ENCODE assay signal across 32 cellular contexts in the genomic region with DNA sequence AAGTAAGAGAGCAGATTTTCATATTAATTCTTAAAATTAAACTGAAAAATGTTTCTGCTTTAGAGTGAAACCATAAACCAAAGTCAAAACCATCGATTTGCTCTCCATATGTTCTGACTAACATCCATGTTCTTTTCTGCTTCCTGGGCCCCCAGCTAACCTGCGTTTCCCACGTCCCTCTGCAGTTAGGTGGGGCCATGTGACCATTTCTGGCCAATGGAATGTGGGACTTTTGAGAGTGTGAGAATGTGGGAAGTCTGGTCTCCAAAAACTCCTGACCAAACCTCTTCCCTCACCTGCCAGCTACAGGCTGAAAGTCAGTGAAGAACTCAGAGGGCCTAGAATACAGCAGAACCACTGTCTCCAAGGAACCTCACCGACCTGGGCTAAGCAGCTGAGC.
"Had no signal": no experiment of that assay in that cellular context is flagged by ENCODE, and none has a peak within 500 bp of the region (broad histone marks: within the 10 kb centered on the region; RNA-seq: fewer than 3 reads in every experiment).

No MANE protein-coding gene starts in this region.

- ATAC-seq: body of pancreas; esophagus mucosa; left lobe of liver; lower lobe of right lung; natural killer cell treated with Interleukin-12 subunit alpha and Interleukin-12 subunit beta and Interleukin-15 and Interleukin-18, amount 100 ng/mL, for 72 hours; sciatic nerve; stimulated activated memory B cell treated with anti-CD40 and anti-IgM and Interleukin-4, amounts not matched to agents 10 μg/mL and 1 μg/mL and 100 μg/mL, for 72 hours; stimulated activated naive CD8-positive, alpha-beta T cell treated with anti-CD3 and anti-CD28 coated beads, Interleukin-15, amount 100 ng/mL, for 72 hours had no signal

- H3K4me1 ChIP-seq: adrenal gland, lower lobe of right lung, upper lobe of left lung had no signal

- H3K36me3 ChIP-seq: adrenal gland, heart right ventricle, lower lobe of right lung, thyroid gland, upper lobe of left lung, vagina, WERI-Rb-1 had no signal

- H3K27me3 Mint-ChIP-seq: activated CD4-positive, alpha-beta memory T cell treated with anti-CD3 and anti-CD28 coated beads for 36 hours; activated CD4-positive, alpha-beta T cell treated with anti-CD3 and anti-CD28 coated beads, Interleukin-2, amount 10 ng/mL, durations not matched to agents 24 days and 14 days; activated naive CD4-positive, alpha-beta T cell treated with anti-CD3 and anti-CD28 coated beads, Interleukin-2, amount 50 U/mL, for 24 hours; natural killer cell treated with Interleukin-12 subunit alpha and Interleukin-12 subunit beta and Interleukin-15 and Interleukin-18, amount 100 ng/mL, for 72 hours; stimulated activated memory B cell treated with anti-CD40 and anti-IgM and Interleukin-4, amounts not matched to agents 10 μg/mL and 1 μg/mL and 100 μg/mL, for 72 hours; stimulated activated naive CD8-positive, alpha-beta T cell treated with anti-CD3 and anti-CD28 coated beads, Interleukin-15, amount 100 ng/mL, for 72 hours had no signal

- H3K36me3 Mint-ChIP-seq: natural killer cell treated with Interleukin-12 subunit alpha and Interleukin-12 subunit beta and Interleukin-15 and Interleukin-18, amount 100 ng/mL, for 72 hours had no signal

- H3K9me3 Mint-ChIP-seq: activated CD4-positive, alpha-beta memory T cell treated with anti-CD3 and anti-CD28 coated beads for 36 hours; activated CD4-positive, alpha-beta T cell treated with anti-CD3 and anti-CD28 coated beads, Interleukin-2, amount 10 ng/mL, durations not matched to agents 24 days and 14 days; activated naive CD4-positive, alpha-beta T cell treated with anti-CD3 and anti-CD28 coated beads, Interleukin-2, amount 50 U/mL, for 24 hours; activated T-helper 2 cell treated with anti-CD3 and anti-CD28 coated beads, Interferon-gamma antibody, Interleukin-2, Interleukin-4, amounts not matched to agents 10 μg/mL and 5 μg/mL and 100 μg/mL, durations not matched to agents 14 hours and 24 hours and 36 hours; endodermal cell; natural killer cell treated with Interleukin-12 subunit alpha and Interleukin-12 subunit beta and Interleukin-15 and Interleukin-18, amount 100 ng/mL, for 72 hours; stimulated activated memory B cell treated with anti-CD40 and anti-IgM and Interleukin-4, amounts not matched to agents 10 μg/mL and 1 μg/mL and 100 μg/mL, for 72 hours; stimulated activated naive CD8-positive, alpha-beta T cell treated with anti-CD3 and anti-CD28 coated beads, Interleukin-15, amount 100 ng/mL, for 72 hours had no signal

- H3K4me3 Mint-ChIP-seq: activated CD4-positive, alpha-beta memory T cell treated with anti-CD3 and anti-CD28 coated beads for 36 hours; activated CD4-positive, alpha-beta T cell treated with anti-CD3 and anti-CD28 coated beads, Interleukin-2, amount 10 ng/mL, durations not matched to agents 24 days and 14 days; activated naive CD4-positive, alpha-beta T cell treated with anti-CD3 and anti-CD28 coated beads, Interleukin-2, amount 50 U/mL, for 24 hours; endodermal cell; natural killer cell treated with Interleukin-12 subunit alpha and Interleukin-12 subunit beta and Interleukin-15 and Interleukin-18, amount 100 ng/mL, for 72 hours; stimulated activated memory B cell treated with anti-CD40 and anti-IgM and Interleukin-4, amounts not matched to agents 10 μg/mL and 1 μg/mL and 100 μg/mL, for 72 hours; stimulated activated naive CD8-positive, alpha-beta T cell treated with anti-CD3 and anti-CD28 coated beads, Interleukin-15, amount 100 ng/mL, for 72 hours had no signal

- H3K27ac Mint-ChIP-seq: activated CD4-positive, alpha-beta memory T cell treated with anti-CD3 and anti-CD28 coated beads for 36 hours; activated CD4-positive, alpha-beta T cell treated with anti-CD3 and anti-CD28 coated beads, Interleukin-2, amount 10 ng/mL, durations not matched to agents 24 days and 14 days; activated naive CD4-positive, alpha-beta T cell treated with anti-CD3 and anti-CD28 coated beads, Interleukin-2, amount 50 U/mL, for 24 hours; activated T-helper 2 cell treated with anti-CD3 and anti-CD28 coated beads, Interferon-gamma antibody, Interleukin-2, Interleukin-4, amounts not matched to agents 10 μg/mL and 5 μg/mL and 100 μg/mL, durations not matched to agents 14 hours and 24 hours and 36 hours; endodermal cell; stimulated activated memory B cell treated with anti-CD40 and anti-IgM and Interleukin-4, amounts not matched to agents 10 μg/mL and 1 μg/mL and 100 μg/mL, for 72 hours had no signal

- H3K4me3 ChIP-seq: adrenal gland, body of pancreas, heart right ventricle, lower lobe of right lung, skin epidermis, thyroid gland, upper lobe of left lung, vagina had no signal

- H3K9me3 ChIP-seq: adrenal gland, body of pancreas, heart right ventricle, lower lobe of right lung, thyroid gland, upper lobe of left lung, vagina had no signal

- DNase-seq: activated CD4-positive, alpha-beta memory T cell treated with anti-CD3 and anti-CD28 coated beads for 36 hours; activated CD4-positive, alpha-beta T cell treated with anti-CD3 and anti-CD28 coated beads, Interleukin-2, amount 10 ng/mL, durations not matched to agents 24 days and 14 days; activated CD4-positive, CD25-positive, alpha-beta regulatory T cell treated with anti-CD3 and anti-CD28 coated beads, Interleukin-2, amount 50 U/mL, for 72 hours; activated CD8-positive, alpha-beta memory T cell treated with anti-CD3 and anti-CD28 coated beads, Interleukin-2, amount 50 U/mL, for 48 hours; activated T-cell treated with anti-CD3 and anti-CD28 coated beads, Interleukin-2, amount 50 U/mL, for 48 hours; adrenal gland; aorta; body of pancreas; cortex of kidney; endodermal cell; foreskin fibroblast; heart right ventricle; kidney glomerular epithelial cell; lower lobe of right lung; mesenchymal stem cell; posterior cingulate gyrus; retina; stimulated activated CD4-positive, alpha-beta T cell treated with anti-CD3 and anti-CD28 coated beads, Interleukin-12 subunit alpha, Interleukin-12 subunit beta, amount 100 ng/mL, for 4 hours; stimulated activated CD4-positive, alpha-beta T cell treated with anti-CD3 and anti-CD28 coated beads, Interleukin-4, amount 100 ng/mL, for 1 hour; stimulated activated naive CD8-positive, alpha-beta T cell treated with anti-CD3 and anti-CD28 coated beads, Interleukin-15, amount 100 ng/mL, for 72 hours; thyroid gland; upper lobe of left lung; WERI-Rb-1 had no signal

- H3K27me3 ChIP-seq: adrenal gland, body of pancreas, heart right ventricle, thyroid gland, upper lobe of left lung, vagina had no signal

- H3K27ac ChIP-seq: adrenal gland, body of pancreas, heart right ventricle, lower lobe of right lung, thyroid gland, upper lobe of left lung, vagina, WERI-Rb-1 had no signal
